ENCODE assay signal across 8 cellular contexts in genomic region chr7:76392531-76393115, GRCh38. TPM values are rescaled to one million over a fixed set of nuclear protein-coding genes. Genes with fewer than 3 reads are reported as not detected.
DNase-seq lines count a peak whose midpoint lies in the region; ATAC-seq and TF ChIP-seq lines count a peak whose summit lies in the region.

No MANE protein-coding gene starts in this region.

- ATAC-seq in HG03432 (IDR thresholded peaks at IDR 0.05; ENCODE audit: unreplicated experiment) = no peak

- no peaks in the 10 kb centered on the region; the same call in 1 of the 2 replicates for H3K27me3 ChIP-seq in SJCRH30
- no peaks in the 10 kb centered on the region for H3K27me3 ChIP-seq in rectal smooth muscle tissue (ENCODE audit: control insufficient read depth, insufficient read depth, low read length)

- H3K27ac ChIP-seq in SJCRH30 (peak overlapping the region; percentile 22; the same call in 1 of the 2 replicates), rectal smooth muscle tissue (ENCODE audit: low read depth, low read length) (peak overlapping the region; percentile 82)

- H3K9me3 ChIP-seq in SJCRH30 (replicated peaks) = no peaks in the 10 kb centered on the region

- DNase-seq in SJCRH30 (no peak), fibroblast of mammary gland (ENCODE audit: low read depth) (no peak), NCI-H187 treated with DMSO at 0.1 percent for 48 hours (lab: John Stamatoyannopoulos, UW) (no peak), HCEC 1CT (no peak)
- no peak for DNase-seq in activated CD4-positive, CD25-positive, alpha-beta regulatory T cell treated with anti-CD3 and anti-CD28 coated beads, Interleukin-2, amount 50 U/mL, for 72 hours

- no peak for TF ChIP-seq CTCF in GM12875 (IDR thresholded peaks at IDR 0.05; ENCODE audit: borderline replicate concordance, insufficient read depth, low read depth, low read length)
- no peak for TF ChIP-seq CTCF in fibroblast of mammary gland (conservative IDR thresholded peaks at IDR 0.05; ENCODE audit: control insufficient read depth, insufficient read depth, low read depth, low read length)

- H3K36me3 ChIP-seq in SJCRH30 (no peaks in the 10 kb centered on the region), rectal smooth muscle tissue (ENCODE audit: control insufficient read depth, insufficient read depth, low read length) (no peaks in the 10 kb centered on the region)

- H3K4me3 ChIP-seq in GM12875 (ENCODE audit: low read depth, low read length) (peak overlapping the region; percentile 91), SJCRH30 (peak overlapping the region; percentile 73), fibroblast of mammary gland (ENCODE audit: control insufficient read depth, low read depth, low read length) (peak overlapping the region; percentile 12), rectal smooth muscle tissue (ENCODE audit: low read length) (peak overlapping the region; percentile 59)

- no peak overlapping the region for H3K9ac ChIP-seq in rectal smooth muscle tissue (ENCODE audit: low read length)

- H3K4me1 ChIP-seq in SJCRH30 = peaks cover 4% of the 10 kb centered on the region; the same call in 1 of the 2 replicates
- H3K4me1 ChIP-seq in rectal smooth muscle tissue (ENCODE audit: control insufficient read depth, insufficient read depth, low read length) = peaks cover 5% of the 10 kb centered on the region

RNA-seq across cellular contexts. Expression of gene SSC4D, which starts 16.9 kb away (rescaled TPM):
- total RNA-seq in SJCRH30 (2014; rRNA removed; shearing (Covaris generic)) = 0.86 and 1.8 TPM in 2 replicates

RNA-seq across cellular contexts. Expression of gene ZP3, which starts 32.1 kb away (rescaled TPM):
- 0.99 and 1.8 TPM in 2 replicates for total RNA-seq in SJCRH30 (2014; rRNA removed; shearing (Covaris generic))

RNA-seq across cellular contexts. Expression of gene YWHAG, which starts 33.8 kb away (rescaled TPM):
- 180 and 190 TPM in 2 replicates for total RNA-seq in SJCRH30 (2014; rRNA removed; shearing (Covaris generic))

Comparison
In these comparisons a context has a peak if more than half of its experiments do, and no peak if none do; other contexts are left out.
1. H3K4me3 ChIP-seq: peak in every context shown above with its lines; median percentile 91 in GM12875; 73 in SJCRH30; 59 in rectal smooth muscle tissue; 12 in fibroblast of mammary gland.